ENCODE assay signal across 8 cellular contexts in the genomic region with DNA sequence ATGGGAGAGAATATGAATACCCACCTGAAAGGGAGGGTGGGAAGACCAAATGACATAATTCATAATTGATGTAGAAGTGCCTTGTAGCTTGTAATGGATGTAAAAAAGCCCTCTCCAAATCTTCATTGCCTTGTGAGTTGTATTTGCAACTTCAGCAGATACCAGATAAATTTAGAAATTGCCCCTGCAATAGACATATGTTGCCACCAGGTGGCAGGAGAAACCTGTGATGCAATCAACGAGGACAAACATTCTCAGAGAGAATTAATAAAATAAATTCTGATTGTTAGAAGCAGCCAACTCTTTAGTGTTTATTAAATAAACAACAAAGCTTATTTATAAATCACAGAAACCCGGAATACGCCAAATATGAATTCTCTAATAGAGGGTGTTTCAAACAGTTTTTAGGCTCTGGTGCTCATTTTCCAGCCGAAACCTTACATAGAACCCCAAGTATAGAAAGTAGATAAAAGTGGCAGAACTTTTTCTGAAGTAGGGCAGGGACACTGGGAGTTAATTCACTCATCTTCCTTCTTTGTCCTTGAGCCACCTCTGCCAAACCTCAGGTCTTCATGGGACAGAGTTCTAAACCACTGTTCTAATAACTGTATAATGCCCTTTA.
DNase-seq lines count a peak whose midpoint lies in the region; ATAC-seq and TF ChIP-seq lines count a peak whose summit lies in the region.

No MANE protein-coding gene starts in this region.

- intact Hi-C loops in A673 (cut with micrococcal nuclease; ENCODE audit: unreplicated experiment), result loop anchor here (1.0 to 5.0 kb wide), 2 partner anchors 39 to 1330 kb away; no protein-coding TSS in a partner anchor

- no peaks in the 10 kb centered on the region for H3K36me3 ChIP-seq in A673 (ENCODE audit: insufficient read depth, low read length, poor library complexity, severe bottlenecking)

- no peak overlapping the region for H3K4me3 ChIP-seq in A673 (ENCODE audit: low read depth, low read length, poor library complexity, severe bottlenecking)

- H3K4me1 ChIP-seq in A673 (ENCODE audit: insufficient read depth, low read length, poor library complexity, severe bottlenecking), result no peaks in the 10 kb centered on the region

- no peak for ATAC-seq in stimulated activated naive CD8-positive, alpha-beta T cell treated with anti-CD3 and anti-CD28 coated beads, Interleukin-15, amount 100 ng/mL, for 72 hours
- ATAC-seq in GM19324 (IDR thresholded peaks at IDR 0.05; ENCODE audit: low FRiP score, unreplicated experiment) (no peak), GM21737 (IDR thresholded peaks at IDR 0.05; ENCODE audit: unreplicated experiment) (no peak)

- POLR2A ChIA-PET in A673 (lab: Charles Lee; ENCODE audit: low non-redundant PET), result no interaction called here
- POLR2A ChIA-PET in activated CD4-positive, alpha-beta T cell treated with anti-CD3 and anti-CD28 coated beads, Interleukin-2, amount 10 ng/mL, durations not matched to agents 7 days and 5 days (lab: Charles Lee), result no interaction called here

- H3K4me3 Mint-ChIP-seq in activated CD4-positive, alpha-beta T cell treated with anti-CD3 and anti-CD28 coated beads, Interleukin-2, amount 10 ng/mL, durations not matched to agents 7 days and 5 days, result no peak overlapping the region
- no peak overlapping the region for H3K4me3 Mint-ChIP-seq in stimulated activated naive CD8-positive, alpha-beta T cell treated with anti-CD3 and anti-CD28 coated beads, Interleukin-15, amount 100 ng/mL, for 72 hours

- no peaks in the 10 kb centered on the region for H3K27me3 Mint-ChIP-seq in activated CD4-positive, alpha-beta T cell treated with anti-CD3 and anti-CD28 coated beads, Interleukin-2, amount 10 ng/mL, durations not matched to agents 7 days and 5 days
- H3K27me3 Mint-ChIP-seq in stimulated activated naive CD8-positive, alpha-beta T cell treated with anti-CD3 and anti-CD28 coated beads, Interleukin-15, amount 100 ng/mL, for 72 hours, result no peaks in the 10 kb centered on the region

- H3K27ac ChIP-seq in A673 (ENCODE audit: low read depth, low read length, poor library complexity, severe bottlenecking), result no peak overlapping the region

- H3K27me3 ChIP-seq in A673 (replicated peaks; ENCODE audit: insufficient read depth, low read depth, low read length, poor library complexity), result no peaks in the 10 kb centered on the region

- no peaks in the 10 kb centered on the region for H3K9me3 Mint-ChIP-seq in activated CD4-positive, alpha-beta T cell treated with anti-CD3 and anti-CD28 coated beads, Interleukin-2, amount 10 ng/mL, durations not matched to agents 7 days and 5 days
- no peaks in the 10 kb centered on the region for H3K9me3 Mint-ChIP-seq in stimulated activated naive CD8-positive, alpha-beta T cell treated with anti-CD3 and anti-CD28 coated beads, Interleukin-15, amount 100 ng/mL, for 72 hours

- H3K9me3 ChIP-seq in A673 (ENCODE audit: low read depth, low read length, poor library complexity, severe bottlenecking), result no peaks in the 10 kb centered on the region

- H3K36me3 Mint-ChIP-seq in activated CD4-positive, alpha-beta T cell treated with anti-CD3 and anti-CD28 coated beads, Interleukin-2, amount 10 ng/mL, durations not matched to agents 7 days and 5 days (ENCODE audit: low read depth), result no peaks in the 10 kb centered on the region

- CTCF ChIA-PET in A673 (lab: Charles Lee), result interaction anchor here (1.0 kb wide), 1 partner anchor 40 kb away, joined by 9 read pairs; no protein-coding TSS in a partner anchor
- CTCF ChIA-PET in activated CD4-positive, alpha-beta T cell treated with anti-CD3 and anti-CD28 coated beads, Interleukin-2, amount 10 ng/mL, durations not matched to agents 7 days and 5 days (lab: Charles Lee), result interaction anchor here (0.7 to 1.6 kb wide), 2 partner anchors 40 to 1284 kb away, joined by 3 to 10 read pairs; no protein-coding TSS in a partner anchor

- peak; percentile 88 for TF ChIP-seq CTCF in A673 (conservative IDR thresholded peaks at IDR 0.05; ENCODE audit: low read depth, low read length)

- DNase-seq in A673 (ENCODE audit: low spot score), result peak; percentile 46
- peak; percentile 3 for DNase-seq in GM04504 (ENCODE audit: low read depth)
- peak; percentile 24 for DNase-seq in LHCN-M2 (ENCODE audit: low read depth)
- peak; percentile 50 for DNase-seq in activated CD4-positive, alpha-beta T cell treated with anti-CD3 and anti-CD28 coated beads, Interleukin-2, amount 10 ng/mL, durations not matched to agents 7 days and 5 days
- peak; percentile 4 to 8 for DNase-seq in hippocampal formation (lab: John Stamatoyannopoulos, UW)
- peak; percentile 13 to 28 for DNase-seq in stimulated activated naive CD8-positive, alpha-beta T cell treated with anti-CD3 and anti-CD28 coated beads, Interleukin-15, amount 100 ng/mL, for 72 hours

- no TSS peak for BruUV-seq in A673 (replicated peaks; lab: Mats Ljungman, UMichigan)

- no peak overlapping the region for H3K27ac Mint-ChIP-seq in activated CD4-positive, alpha-beta T cell treated with anti-CD3 and anti-CD28 coated beads, Interleukin-2, amount 10 ng/mL, durations not matched to agents 7 days and 5 days
- H3K27ac Mint-ChIP-seq in stimulated activated naive CD8-positive, alpha-beta T cell treated with anti-CD3 and anti-CD28 coated beads, Interleukin-15, amount 100 ng/mL, for 72 hours, result no peak overlapping the region

- no peaks in the 10 kb centered on the region for H3K4me1 Mint-ChIP-seq in activated CD4-positive, alpha-beta T cell treated with anti-CD3 and anti-CD28 coated beads, Interleukin-2, amount 10 ng/mL, durations not matched to agents 7 days and 5 days
- H3K4me1 Mint-ChIP-seq in stimulated activated naive CD8-positive, alpha-beta T cell treated with anti-CD3 and anti-CD28 coated beads, Interleukin-15, amount 100 ng/mL, for 72 hours, result no peaks in the 10 kb centered on the region
